Comparison of ENCODE assay signal across 28 cellular contexts in the genomic region with DNA sequence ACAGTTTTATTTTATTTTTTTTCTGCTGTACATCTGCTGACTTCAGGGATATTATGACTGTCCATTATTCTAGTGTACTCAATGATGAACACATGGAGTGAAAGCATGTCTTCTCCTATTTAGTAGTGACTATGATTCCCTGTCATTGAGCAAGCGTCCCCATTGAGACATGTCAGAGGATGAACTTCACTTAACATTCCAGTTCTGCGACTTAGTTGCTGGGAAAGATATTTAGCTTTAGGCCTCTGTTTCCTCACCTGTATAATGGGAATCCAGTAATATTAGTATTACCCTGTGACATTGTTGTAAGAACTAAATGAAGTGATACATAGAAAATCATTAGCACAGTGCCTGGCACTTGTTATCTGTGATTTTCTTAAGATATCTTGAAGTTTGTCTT.
"Had no signal": no experiment of that assay in that cellular context is flagged by ENCODE, and none has a peak within 500 bp of the region (broad histone marks: within the 10 kb centered on the region; RNA-seq: fewer than 3 reads in every experiment).

No MANE protein-coding gene starts in this region.

- H3K27ac ChIP-seq: neural progenitor cell, ovary, parathyroid adenoma, psoas muscle, right lobe of liver, sigmoid colon, stomach, thoracic aorta, tibial nerve, upper lobe of right lung, uterus had no signal

- H3K9ac ChIP-seq: neural progenitor cell, parathyroid adenoma had no signal

- H3K27me3 ChIP-seq: neural progenitor cell, ovary, right lobe of liver, sigmoid colon, stomach, thyroid gland, tibial nerve, upper lobe of right lung, uterus had no signal

- H3K4me3 Mint-ChIP-seq: naive thymus-derived CD8-positive, alpha-beta T cell; nephron; neural progenitor cell; stimulated activated effector memory CD8-positive, alpha-beta T cell treated with anti-CD3 and anti-CD28 coated beads, Interleukin-12 subunit alpha, Interleukin-12 subunit beta, amount 100 ng/mL, for 72 hours; stimulated activated naive B cell treated with anti-CD40 and anti-IgM and Interleukin-4, amounts not matched to agents 10 μg/mL and 1 μg/mL and 100 μg/mL, for 72 hours; stimulated activated naive CD8-positive, alpha-beta T cell treated with anti-CD3 and anti-CD28 coated beads, Interleukin-15, Interleukin-2, amounts not matched to agents 100 ng/mL and 50 ng/mL, for 24 hours; type B pancreatic cell had no signal

- H3K4me1 Mint-ChIP-seq: nephron, neural progenitor cell had no signal

- H3K4me2 ChIP-seq: neural progenitor cell had no signal

- H3K27ac Mint-ChIP-seq: nephron; neural progenitor cell; progenitor cell of endocrine pancreas; stimulated activated naive B cell treated with anti-CD40 and anti-IgM and Interleukin-4, amounts not matched to agents 10 μg/mL and 1 μg/mL and 100 μg/mL, for 72 hours; stimulated activated naive CD8-positive, alpha-beta T cell treated with anti-CD3 and anti-CD28 coated beads, Interleukin-15, Interleukin-2, amounts not matched to agents 100 ng/mL and 50 ng/mL, for 24 hours; type B pancreatic cell had no signal

- ATAC-seq: naive thymus-derived CD8-positive, alpha-beta T cell; psoas muscle; right cardiac atrium; right lobe of liver; stimulated activated effector memory CD8-positive, alpha-beta T cell treated with anti-CD3 and anti-CD28 coated beads, Interleukin-12 subunit alpha, Interleukin-12 subunit beta, amount 100 ng/mL, for 72 hours; stimulated activated naive B cell treated with anti-CD40 and anti-IgM and Interleukin-4, amounts not matched to agents 10 μg/mL and 1 μg/mL and 100 μg/mL, for 72 hours had no signal

- H3K4me3 ChIP-seq: neural progenitor cell, ovary, psoas muscle, right lobe of liver, sigmoid colon, stomach, thoracic aorta, thyroid gland, tibial nerve, upper lobe of right lung, uterus had no signal

- H3K9me3 ChIP-seq: ovary, psoas muscle, right lobe of liver, sigmoid colon, stomach, thoracic aorta, thyroid gland, tibial nerve, upper lobe of right lung, uterus had no signal

- H3K4me1 ChIP-seq: neural progenitor cell, parathyroid adenoma, psoas muscle, tibial nerve, upper lobe of right lung, uterus had no signal

- FAIRE-seq: small intestine had no signal

- DNase-seq: naive thymus-derived CD8-positive, alpha-beta T cell; occipital lobe; posterior cingulate gyrus; psoas muscle; right lobe of liver; sigmoid colon; small intestine; stimulated activated CD4-positive, alpha-beta T cell treated with anti-CD3 and anti-CD28 coated beads, Interleukin-15, amount 100 ng/mL, for 24 hours; stimulated activated CD4-positive, alpha-beta T cell treated with anti-CD3 and anti-CD28 coated beads, Interleukin-2, amount 100 ng/mL, for 24 hours; stimulated activated CD4-positive, alpha-beta T cell treated with anti-CD3 and anti-CD28 coated beads, Interleukin-2, amount 100 ng/mL, for 48 hours; stimulated activated CD4-positive, alpha-beta T cell treated with anti-CD3 and anti-CD28 coated beads, Interleukin-4, amount 100 ng/mL, for 24 hours; stimulated activated naive B cell treated with anti-CD40 and anti-IgM and Interleukin-4, amounts not matched to agents 10 μg/mL and 1 μg/mL and 100 μg/mL, for 72 hours; stimulated activated naive CD4-positive, alpha-beta T cell treated with Interleukin-2 at 50 U/mL for 16 hours; stomach; upper lobe of right lung; uterus had no signal

- H3K36me3 ChIP-seq: neural progenitor cell, ovary, thoracic aorta, thyroid gland, uterus had no signal

- H2AFZ ChIP-seq: neural progenitor cell, parathyroid adenoma had no signal

- H3K27me3 Mint-ChIP-seq: naive thymus-derived CD8-positive, alpha-beta T cell; progenitor cell of endocrine pancreas; stimulated activated naive B cell treated with anti-CD40 and anti-IgM and Interleukin-4, amounts not matched to agents 10 μg/mL and 1 μg/mL and 100 μg/mL, for 72 hours; stimulated activated naive CD8-positive, alpha-beta T cell treated with anti-CD3 and anti-CD28 coated beads, Interleukin-15, Interleukin-2, amounts not matched to agents 100 ng/mL and 50 ng/mL, for 24 hours; type B pancreatic cell had no signal

- H3K79me2 ChIP-seq: parathyroid adenoma had no signal

- H3K9me3 Mint-ChIP-seq: stimulated activated naive B cell treated with anti-CD40 and anti-IgM and Interleukin-4, amounts not matched to agents 10 μg/mL and 1 μg/mL and 100 μg/mL, for 72 hours; stimulated activated naive CD8-positive, alpha-beta T cell treated with anti-CD3 and anti-CD28 coated beads, Interleukin-15, Interleukin-2, amounts not matched to agents 100 ng/mL and 50 ng/mL, for 24 hours had no signal
